In the genomic region with DNA sequence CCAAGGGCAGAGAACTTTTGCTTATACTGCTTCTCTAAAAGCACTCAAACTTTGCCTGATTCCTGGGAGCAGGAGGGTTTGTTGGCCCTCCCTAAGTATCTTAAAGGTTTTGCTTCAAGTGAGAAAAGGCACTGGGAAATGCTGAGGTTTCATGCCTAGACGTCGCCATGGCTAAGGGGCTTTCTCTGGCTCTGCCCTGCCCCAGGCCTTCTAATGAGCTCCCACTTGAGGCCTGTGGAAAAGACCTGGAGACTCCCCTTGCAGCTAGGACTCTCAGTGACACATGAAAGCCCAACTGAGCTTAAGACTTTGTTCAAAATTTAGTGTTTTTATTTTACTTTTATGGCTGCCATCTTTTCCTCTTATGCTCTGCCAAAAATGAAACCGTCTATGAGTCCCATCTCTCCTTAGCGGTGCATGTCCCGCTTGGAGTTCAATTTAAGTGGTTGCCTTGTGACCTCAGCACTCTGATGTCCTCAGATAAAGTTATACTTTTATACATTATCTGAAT, we compare ENCODE assay signal across 26 cellular contexts. TPM values are rescaled to one million over a fixed set of nuclear protein-coding genes. Genes with fewer than 3 reads are reported as not detected.
DNase-seq lines count a peak whose midpoint lies in the region; ATAC-seq, FAIRE-seq and TF ChIP-seq lines count a peak whose summit lies in the region.
"Had no signal": no experiment of that assay in that cellular context is flagged by ENCODE, and none has a peak within 500 bp of the region (broad histone marks: within the 10 kb centered on the region; RNA-seq: fewer than 3 reads in every experiment).

No MANE protein-coding gene starts in this region.

- H3K9me3 Mint-ChIP-seq in CD4-positive, alpha-beta T cell: no peaks in the 10 kb centered on the region
- peaks cover 0 to 8% (median 2%) of the 10 kb centered on the region in 11 donors for H3K9me3 Mint-ChIP-seq in naive thymus-derived CD4-positive, alpha-beta T cell

- intact Hi-C loops in CD4-positive, alpha-beta T cell (cut with DNase I, micrococcal nuclease): no loop called here
- intact Hi-C loops in HCT116 (cut with micrococcal nuclease): no loop called here
- intact Hi-C loops in naive thymus-derived CD4-positive, alpha-beta T cell (cut with micrococcal nuclease): no loop called here

- CTCF ChIA-PET in CD4-positive, alpha-beta T cell (lab: Charles Lee): no interaction called here
- CTCF ChIA-PET in HCT116 (lab: Charles Lee): no interaction called here
- CTCF ChIA-PET in naive thymus-derived CD4-positive, alpha-beta T cell (lab: Charles Lee): interaction anchor here (0.6 kb wide), 1 partner anchor 414 kb away, joined by 3 read pairs; no protein-coding TSS in a partner anchor

- ATAC-seq in CD4-positive, alpha-beta T cell (ENCODE audit: poor library complexity): peak; percentile 17
- ATAC-seq in HCT116: no peak
- peak; percentile 31 for ATAC-seq in naive thymus-derived CD4-positive, alpha-beta T cell
- ATAC-seq in HG03457 (IDR thresholded peaks at IDR 0.05; ENCODE audit: unreplicated experiment): no peak
- no peak for ATAC-seq in GM21786 (IDR thresholded peaks at IDR 0.05; ENCODE audit: unreplicated experiment)
- ATAC-seq: esophagus mucosa; gastrocnemius medialis; stimulated activated naive B cell treated with anti-CD40 and anti-IgM and Interleukin-4, amounts not matched to agents 10 μg/mL and 1 μg/mL and 100 μg/mL, for 72 hours had no signal

- no peak overlapping the region for H3K9ac ChIP-seq in HCT116 (ENCODE audit: low read length)

- RAD21 ChIA-PET in HCT116 (lab: Charles Lee; ENCODE audit: low non-redundant PET in 1 of 2, low total read pairs in 2 of 2, uncharacterized antibody in 2 of 2, unreplicated experiment in 2 of 2): no interaction called here

- no peak for TF ChIP-seq RAD21 in HCT116 (IDR thresholded peaks at IDR 0.05; ENCODE audit: low read depth)

- peak overlapping the region; percentile 58 for H2AFZ ChIP-seq in HCT116 (ENCODE audit: low read depth, low read length, poor library complexity, severe bottlenecking)

- FAIRE-seq in RCC 7860 (lab: Jason Lieb, UNC): no peak
- FAIRE-seq: islet of Langerhans had no signal

- H3K27me3 Mint-ChIP-seq in CD4-positive, alpha-beta T cell: no peaks in the 10 kb centered on the region
- H3K27me3 Mint-ChIP-seq in naive thymus-derived CD4-positive, alpha-beta T cell: peaks cover 6 to 13% (median 11%) of the 10 kb centered on the region in 5 donors

- no peak for TF ChIP-seq CTCF in CD4-positive, alpha-beta T cell (IDR thresholded peaks at IDR 0.05)
- TF ChIP-seq CTCF in HCT116 (IDR thresholded peaks at IDR 0.05 in 2 of 3, conservative IDR thresholded peaks at IDR 0.05 in 1 of 3; ENCODE audit: borderline replicate concordance in 1 of 3, insufficient read depth in 1 of 3, low read depth in 2 of 3, low read length in 2 of 3): no peak

- peaks cover 18% of the 10 kb centered on the region for H3K4me1 Mint-ChIP-seq in CD4-positive, alpha-beta T cell (ENCODE audit: low read depth)
- peaks cover 0 to 35% (median 19%) of the 10 kb centered on the region in 7 donors for H3K4me1 Mint-ChIP-seq in naive thymus-derived CD4-positive, alpha-beta T cell

- no TSS peak for BruUV-seq in HCT116 (replicated peaks; lab: Mats Ljungman, UMichigan)

- H3K79me2 ChIP-seq in HCT116 (ENCODE audit: insufficient read depth, low read length): no peaks in the 10 kb centered on the region

- H3K27ac ChIP-seq in CD4-positive, alpha-beta T cell (ENCODE audit: low read depth, low read length): no peak overlapping the region
- no peak overlapping the region for H3K27ac ChIP-seq in HCT116 (ENCODE audit: low read depth, low read length)
- H3K27ac ChIP-seq in naive thymus-derived CD4-positive, alpha-beta T cell (ENCODE audit: low read depth, low read length): no peak overlapping the region
- H3K27ac ChIP-seq: C4-2B, gastrocnemius medialis, neutrophil, thyroid gland had no signal

- TF ChIP-seq POLR2A in HCT116 (IDR thresholded peaks at IDR 0.05; ENCODE audit: borderline replicate concordance, extremely low read depth, insufficient read depth, insufficient read length): no peak

- H3K4me3 Mint-ChIP-seq in CD4-positive, alpha-beta T cell: peak overlapping the region; percentile 58
- peak overlapping the region in 9 of 10 donors; percentile 32 to 88 (median 70) for H3K4me3 Mint-ChIP-seq in naive thymus-derived CD4-positive, alpha-beta T cell
- H3K4me3 Mint-ChIP-seq: stimulated activated naive B cell treated with anti-CD40 and anti-IgM and Interleukin-4, amounts not matched to agents 10 μg/mL and 1 μg/mL and 100 μg/mL, for 72 hours had no signal

- no peaks in the 10 kb centered on the region for H3K36me3 ChIP-seq in HCT116 (ENCODE audit: control insufficient read depth in 1 of 2, insufficient read depth in 2 of 2, low read length in 2 of 2)
- H3K36me3 ChIP-seq in naive thymus-derived CD4-positive, alpha-beta T cell (ENCODE audit: control insufficient read depth in 2 of 3, insufficient read depth in 3 of 3, low read length in 3 of 3): no peaks in the 10 kb centered on the region
- H3K36me3 ChIP-seq: gastrocnemius medialis, neutrophil, thyroid gland had no signal

- H3K27ac Mint-ChIP-seq in CD4-positive, alpha-beta T cell: peak overlapping the region; percentile 59
- H3K27ac Mint-ChIP-seq in naive thymus-derived CD4-positive, alpha-beta T cell: peak overlapping the region in 7 of 9 donors; percentile 7 to 85 (median 64)
- H3K27ac Mint-ChIP-seq: stimulated activated naive B cell treated with anti-CD40 and anti-IgM and Interleukin-4, amounts not matched to agents 10 μg/mL and 1 μg/mL and 100 μg/mL, for 72 hours had no signal

- POLR2A ChIA-PET in CD4-positive, alpha-beta T cell (lab: Charles Lee): interaction anchor here (1.3 kb wide), 1 partner anchor 59 kb away, joined by 3 read pairs; no protein-coding TSS in a partner anchor
- POLR2A ChIA-PET in HCT116 (lab: Charles Lee): no interaction called here
- POLR2A ChIA-PET in naive thymus-derived CD4-positive, alpha-beta T cell (lab: Charles Lee): no interaction called here

- no peaks in the 10 kb centered on the region for H3K27me3 ChIP-seq in CD4-positive, alpha-beta T cell (ENCODE audit: control insufficient read depth, insufficient read depth, low read length)
- H3K27me3 ChIP-seq in HCT116 (ENCODE audit: insufficient read depth, low read length): no peaks in the 10 kb centered on the region
- H3K27me3 ChIP-seq in naive thymus-derived CD4-positive, alpha-beta T cell (ENCODE audit: control insufficient read depth in 2 of 2, insufficient read depth in 2 of 2, low read length in 2 of 2): no peaks in the 10 kb centered on the region
- H3K27me3 ChIP-seq: gastrocnemius medialis, neutrophil, thyroid gland had no signal

- H3K4me2 ChIP-seq in HCT116 (ENCODE audit: low read length): no peak overlapping the region

- H3K36me3 Mint-ChIP-seq in CD4-positive, alpha-beta T cell (ENCODE audit: low read depth): no peaks in the 10 kb centered on the region
- H3K36me3 Mint-ChIP-seq in naive thymus-derived CD4-positive, alpha-beta T cell: peaks cover 0 to 2% (median 0%) of the 10 kb centered on the region in 5 donors

- no peak for DNase-seq in CD4-positive, alpha-beta T cell
- DNase-seq in HCT116 (ENCODE audit: low read depth, low spot score) (no peak), RCC 7860 (ENCODE audit: low spot score) (no peak)
- peak; percentile 44 to 46 for DNase-seq in activated T-cell treated with anti-CD3 and anti-CD28 coated beads, Interleukin-2, amount 50 U/mL, for 48 hours
- DNase-seq in naive thymus-derived CD4-positive, alpha-beta T cell: peak in 2 of 9 donors; percentile 11
- no peak for DNase-seq in effector CD4-positive, alpha-beta T cell
- DNase-seq: DMS 273 treated with DMSO at 0.1 percent for 48 hours; effector memory CD4-positive, alpha-beta T cell; gastrocnemius medialis; HCEC 1CT; hypothalamus; mucosa of descending colon; NCI-H1092; NCI-H187 treated with DMSO at 0.1 percent for 48 hours; NCI-H82; OCI-M1; Right ventricle myocardium superior; stimulated activated CD4-positive, alpha-beta T cell treated with anti-CD3 and anti-CD28 coated beads, Interleukin-2, amount 100 ng/mL, for 24 hours; stimulated activated naive B cell treated with anti-CD40 and anti-IgM and Interleukin-4, amounts not matched to agents 10 μg/mL and 1 μg/mL and 100 μg/mL, for 72 hours; thyroid gland had no signal

- H3K9me3 ChIP-seq in CD4-positive, alpha-beta T cell (ENCODE audit: control insufficient read depth, low read length): no peaks in the 10 kb centered on the region
- no peaks in the 10 kb centered on the region for H3K9me3 ChIP-seq in HCT116 (ENCODE audit: control insufficient read depth in 1 of 2, insufficient read depth in 1 of 2, low read depth in 1 of 2, low read length in 2 of 2)
- H3K9me3 ChIP-seq in naive thymus-derived CD4-positive, alpha-beta T cell (ENCODE audit: control insufficient read depth in 2 of 3, low read length in 3 of 3): no peaks in the 10 kb centered on the region
- H3K9me3 ChIP-seq: gastrocnemius medialis, mucosa of descending colon, neutrophil, thyroid gland had no signal

- H3K4me1 ChIP-seq in HCT116 (ENCODE audit: control insufficient read depth in 1 of 2, insufficient read depth in 2 of 2, low read length in 2 of 2): no peaks in the 10 kb centered on the region
- peaks cover 0 to 44% of the 10 kb centered on the region in 2 donors for H3K4me1 ChIP-seq in naive thymus-derived CD4-positive, alpha-beta T cell (ENCODE audit: control insufficient read depth in 2 of 2, insufficient read depth in 2 of 2, low read length in 2 of 2)
- H3K4me1 ChIP-seq: gastrocnemius medialis, thyroid gland had no signal

- no peak overlapping the region for H3K4me3 ChIP-seq in HCT116 (replicated peaks in 1 of 2; ENCODE audit: low read depth in 1 of 2, low read length in 2 of 2)
- peak overlapping the region; percentile 23 for H3K4me3 ChIP-seq in naive thymus-derived CD4-positive, alpha-beta T cell (ENCODE audit: low read length)
- H3K4me3 ChIP-seq: gastrocnemius medialis, mucosa of descending colon, thyroid gland had no signal

- no peaks in the 10 kb centered on the region for H3K9me2 ChIP-seq in HCT116 (ENCODE audit: insufficient read depth)

- no peaks in the 10 kb centered on the region for H4K20me1 ChIP-seq in HCT116 (ENCODE audit: insufficient read depth)

TF ChIP-seq in HCT116, 20 proteins besides CTCF, POLR2A, EP300 and RAD21 (continues in another document):
- TF ChIP-seq ELF1 (IDR thresholded peaks at IDR 0.05; ENCODE audit: borderline replicate concordance, low read depth): no peak

RNA-seq across cellular contexts. Expression of gene EIF2S3B, which starts 49.3 kb away (rescaled TPM):
- 1 to 10 TPM; 1.1 to 1.2 TPM for total RNA-seq in CD4-positive, alpha-beta T cell
- 1.0 TPM for total RNA-seq in HCT116 (2021; ENCODE audit: unreplicated experiment)
- polyA plus RNA-seq in HCT116 (2012): 0.19 and 0.44 TPM in 2 replicates
- total RNA-seq in naive thymus-derived CD4-positive, alpha-beta T cell: 1 to 10 TPM in 2 of 5 experiments, under 1 TPM in 2, not detected in 1; 0.37 to 2.0 (median 1.3) TPM
- polyA plus RNA-seq in naive thymus-derived CD4-positive, alpha-beta T cell: 1 to 10 TPM in 1 of 2 donors, under 1 TPM in 1; 0.27 to 1.5 TPM

RNA-seq across cellular contexts. Expression of gene MAGOHB, which starts 58.4 kb away (rescaled TPM):
- total RNA-seq in CD4-positive, alpha-beta T cell: 1 to 10 TPM; 7.5 to 7.7 TPM
- total RNA-seq in HCT116 (2021; ENCODE audit: unreplicated experiment): 55.8 TPM
- polyA plus RNA-seq in HCT116 (2012): 19.1 and 31.8 TPM in 2 replicates
- total RNA-seq in naive thymus-derived CD4-positive, alpha-beta T cell: 10 to 100 TPM; 12.1 to 43.1 (median 24.8) TPM
- polyA plus RNA-seq in naive thymus-derived CD4-positive, alpha-beta T cell: 10 to 100 TPM; 26.0 to 61.6 TPM

Comparison
In these comparisons a context has a peak if more than half of its experiments do, and no peak if none do; other contexts are left out.
1. ATAC-seq: peak in CD4-positive, alpha-beta T cell (single experiment) and naive thymus-derived CD4-positive, alpha-beta T cell (single experiment); none in HCT116 (single experiment), HG03457 (single experiment) and GM21786 (single experiment).
2. DNase-seq: peak in activated T-cell treated with anti-CD3 and anti-CD28 coated beads, Interleukin-2, amount 50 U/mL, for 48 hours (2 of 2); none in CD4-positive, alpha-beta T cell (0 of 10), HCT116 (single experiment), effector CD4-positive, alpha-beta T cell (single experiment) and RCC 7860 (single experiment).